ENCODE assay signal across 16 cellular contexts in the genomic region with DNA sequence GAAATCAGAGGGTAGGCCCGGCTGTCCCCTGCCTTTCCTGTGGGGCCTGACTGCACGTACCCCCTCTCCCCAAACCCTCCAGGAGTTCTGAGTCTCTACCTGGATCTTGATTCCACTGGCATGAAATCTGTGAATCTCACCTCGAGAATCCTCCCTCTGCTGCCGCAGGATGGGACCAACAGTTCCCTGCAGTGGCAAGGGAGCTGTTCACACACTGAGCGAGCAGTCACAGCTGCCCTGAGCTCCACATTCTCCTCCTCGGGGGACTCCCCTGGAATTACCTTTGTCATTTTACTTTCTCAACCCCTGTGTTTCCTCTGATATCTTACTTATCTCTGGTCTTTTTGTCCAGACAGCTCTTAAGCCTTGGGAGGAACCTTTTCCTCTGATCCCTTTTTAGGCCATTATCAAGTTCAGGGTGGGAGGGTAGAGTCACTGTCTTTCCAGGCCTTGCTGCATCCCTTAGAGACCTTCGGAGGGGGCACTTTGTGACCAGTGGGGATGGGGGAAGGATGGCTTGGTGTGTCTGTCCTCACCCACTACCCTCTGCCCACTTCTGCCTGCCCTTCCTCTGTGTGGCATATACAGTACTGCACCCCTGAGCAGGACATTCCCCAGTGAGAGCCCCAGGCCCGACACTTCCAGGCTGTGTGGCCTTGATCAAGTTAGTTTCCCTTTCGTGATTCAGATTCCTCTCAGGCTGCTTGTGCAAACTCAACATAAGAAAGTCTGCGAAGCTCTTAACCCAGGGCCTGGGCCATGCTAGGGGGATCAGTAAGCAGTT. TPM values are rescaled to one million over a fixed set of nuclear protein-coding genes. Genes with fewer than 3 reads are reported as not detected.
DNase-seq lines count a peak whose midpoint lies in the region; ATAC-seq and TF ChIP-seq lines count a peak whose summit lies in the region.
"Had no signal": no experiment of that assay in that cellular context is flagged by ENCODE, and none has a peak within 500 bp of the region (broad histone marks: within the 10 kb centered on the region; RNA-seq: fewer than 3 reads in every experiment).

No MANE protein-coding gene starts in this region.

- no peak for ATAC-seq in GM21619 (IDR thresholded peaks at IDR 0.05; ENCODE audit: unreplicated experiment)
- ATAC-seq: GM12878 had no signal

- H3K79me2 ChIP-seq in H9 (ENCODE audit: insufficient read depth, low read length), result no peaks in the 10 kb centered on the region

- H3K56ac ChIP-seq in H9 (ENCODE audit: insufficient read length, low read depth, low read length), result no peak overlapping the region

- no peak overlapping the region for H4K5ac ChIP-seq in H9 (ENCODE audit: insufficient read length, low read depth, low read length)

- peak overlapping the region in 2 of 3 experiments; percentile 19 to 45; a peak in 3 of 7 replicates for H3K27ac Mint-ChIP-seq in H9
- H3K27ac Mint-ChIP-seq: CD4-positive, alpha-beta memory T cell had no signal

- H3K4me2 ChIP-seq in H9 (ENCODE audit: insufficient read depth, insufficient read length, low read length), result no peak overlapping the region

- H4K91ac ChIP-seq in H9 (ENCODE audit: insufficient read length, low read depth, low read length), result no peak overlapping the region

- no peak overlapping the region for H3K23ac ChIP-seq in H9 (ENCODE audit: insufficient read length, low read depth, low read length)

- DNase-seq in H9 (no peak), caudate nucleus (lab: John Stamatoyannopoulos, UW) (peak in 2 of 61 donors; percentile 14 to 29), iPS-NIHi7 (ENCODE audit: extremely low spot score) (peak; percentile 35), substantia nigra (lab: John Stamatoyannopoulos, UW) (no peak)
- no peak for DNase-seq in activated CD8-positive, alpha-beta memory T cell treated with anti-CD3 and anti-CD28 coated beads, Interleukin-2, amount 50 U/mL, for 4 hours
- DNase-seq: C1 segment of cervical spinal cord; CD4-positive, alpha-beta memory T cell; COR-L47; DMS79; EL; GDM1; GOT3; HCEC 1CT had no signal

- H3K27me3 Mint-ChIP-seq in H9 (ENCODE audit: low read depth), result no peaks in the 10 kb centered on the region; the same call in 1 of the 2 replicates

- H2AFZ ChIP-seq in H9 (ENCODE audit: low read length), result no peak overlapping the region

- peaks cover 15 to 23% of the 10 kb centered on the region in 2 experiments for H3K4me1 Mint-ChIP-seq in H9
- H3K4me1 Mint-ChIP-seq: CD4-positive, alpha-beta memory T cell had no signal

- H3T11ph ChIP-seq in H9 (ENCODE audit: low read length), result no peak overlapping the region

- H3K18ac ChIP-seq in H9 (ENCODE audit: insufficient read length, low read depth, low read length), result no peak overlapping the region

- H2BK12ac ChIP-seq in H9 (ENCODE audit: insufficient read length, low read depth, low read length), result no peak overlapping the region

- H4K20me1 ChIP-seq in H9 (ENCODE audit: control insufficient read depth, insufficient read depth, insufficient read length), result no peaks in the 10 kb centered on the region

- no peak overlapping the region for H2BK5ac ChIP-seq in H9 (ENCODE audit: insufficient read length, low read length)

- H2AK5ac ChIP-seq in H9 (ENCODE audit: insufficient read length, low read length), result no peak overlapping the region

- no CpG with 5 or more reads among the region's 10 CpGs for WGBS in H9 (ENCODE audit: extremely low coverage, insufficient read length, low lambda C conversion rate)

- H2BK20ac ChIP-seq in H9 (ENCODE audit: low read depth, low read length, poor library complexity, severe bottlenecking), result no peak overlapping the region

- H3K9ac ChIP-seq in H9 (ENCODE audit: extremely low read depth, insufficient read length, low read length), result no peak overlapping the region

- peaks cover 4% of the 10 kb centered on the region; the same call in 1 of the 2 replicates for H3K4me1 ChIP-seq in H9 (ENCODE audit: insufficient read depth, low read length)

- H3K23me2 ChIP-seq in H9 (ENCODE audit: insufficient read length, low read depth, low read length, poor library complexity, severe bottlenecking), result no peaks in the 10 kb centered on the region

- no peak overlapping the region for H3K14ac ChIP-seq in H9 (ENCODE audit: insufficient read depth, low read length)

- no peaks in the 10 kb centered on the region for H3K27me3 ChIP-seq in H9 (ENCODE audit: insufficient read depth, low read length)

- no peaks in the 10 kb centered on the region for H3K9me3 ChIP-seq in H9 (ENCODE audit: control insufficient read depth, low read depth, low read length)

- no peaks in the 10 kb centered on the region for H3K79me1 ChIP-seq in H9 (ENCODE audit: insufficient read depth, low read depth, low read length, poor library complexity, severe bottlenecking)

- H3K4me3 Mint-ChIP-seq in H9, result no peak overlapping the region
- H3K4me3 Mint-ChIP-seq: CD4-positive, alpha-beta memory T cell had no signal

- H3K27ac ChIP-seq in H9 (ENCODE audit: insufficient read length, low read depth, low read length) (no peak overlapping the region), caudate nucleus (ENCODE audit: low read depth, low read length) (peak overlapping the region; percentile 14), substantia nigra (ENCODE audit: low read depth, low read length, poor library complexity, severe bottlenecking) (no peak overlapping the region)

- H2BK120ac ChIP-seq in H9 (ENCODE audit: low read depth, low read length, poor library complexity, severe bottlenecking), result no peak overlapping the region

- H2BK15ac ChIP-seq in H9 (ENCODE audit: low read depth, low read length), result no peak overlapping the region

- no peak for TF ChIP-seq CTCF in H9 (conservative IDR thresholded peaks at IDR 0.05)

- H3K36me3 Mint-ChIP-seq in H9 (ENCODE audit: insufficient read depth in 1 of 3, low read depth in 3 of 3), result no peaks in the 10 kb centered on the region; a peak in 1 of 7 replicates
- H3K36me3 Mint-ChIP-seq: CD4-positive, alpha-beta memory T cell had no signal

- no peak overlapping the region for H4K8ac ChIP-seq in H9 (replicated peaks; ENCODE audit: insufficient read length, low read depth, low read length)

- no peaks in the 10 kb centered on the region for H3K9me3 Mint-ChIP-seq in H9

- no peak overlapping the region for H3K4ac ChIP-seq in H9 (ENCODE audit: low read depth, low read length)

RNA-seq across cellular contexts. Expression of a gene that starts 42.0 kb away (rescaled TPM):
- total RNA-seq in H9 (2021), result 3.0 and 3.2 TPM in 2 replicates
- total RNA-seq: A673; CD4-positive, alpha-beta memory T cell; GM12878 had no signal
